In the genomic region with DNA sequence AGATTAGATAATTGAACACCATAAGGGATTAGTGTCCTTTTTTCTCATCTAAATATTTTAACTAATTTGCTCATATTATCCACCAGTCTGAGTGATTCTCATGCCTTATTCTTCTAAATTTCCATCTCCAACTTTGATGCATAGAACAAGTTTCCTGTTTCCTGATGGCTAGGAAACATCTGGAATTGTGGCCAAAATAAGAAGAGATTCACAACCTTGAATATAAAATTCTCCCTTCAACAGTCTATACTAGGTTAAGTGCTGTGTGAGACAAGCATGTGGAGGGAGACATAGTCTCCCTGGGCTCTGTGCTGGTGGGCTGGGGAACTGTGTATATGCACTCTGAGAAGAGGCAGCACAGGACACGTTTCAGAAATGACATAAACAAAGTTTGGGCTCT, we compare ENCODE assay signal across 28 cellular contexts. TPM values are rescaled to one million over a fixed set of nuclear protein-coding genes. Genes with fewer than 3 reads are reported as not detected.
DNase-seq lines count a peak whose midpoint lies in the region; ATAC-seq, FAIRE-seq and TF ChIP-seq lines count a peak whose summit lies in the region.
"Had no signal": no experiment of that assay in that cellular context is flagged by ENCODE, and none has a peak within 500 bp of the region (broad histone marks: within the 10 kb centered on the region; RNA-seq: fewer than 3 reads in every experiment).

No MANE protein-coding gene starts in this region.

- no peaks in the 10 kb centered on the region for H3K4me1 Mint-ChIP-seq in stimulated activated naive B cell treated with anti-CD40 and anti-IgM and Interleukin-4, amounts not matched to agents 10 μg/mL and 1 μg/mL and 100 μg/mL, for 72 hours
- no peaks in the 10 kb centered on the region for H3K4me1 Mint-ChIP-seq in activated T-cell treated with anti-CD3 and anti-CD28 coated beads, Interleukin-2, amount 50 U/mL, for 4 hours (ENCODE audit: low read depth)
- H3K4me1 Mint-ChIP-seq: CD4-positive, alpha-beta memory T cell; CD4-positive, CD25-positive, alpha-beta regulatory T cell; CD8-positive, alpha-beta memory T cell had no signal

- FAIRE-seq in endothelial cell of umbilical vein (lab: Jason Lieb, UNC), result peak; percentile 70
- FAIRE-seq: A204.1, GM12878, GM12892, GM18507, GM19239 had no signal

- H3K9me1 ChIP-seq in endothelial cell of umbilical vein (replicated peaks; ENCODE audit: control insufficient read depth, extremely low read depth, insufficient read depth, low read length), result no peaks in the 10 kb centered on the region

- H3K36me3 Mint-ChIP-seq in stimulated activated naive B cell treated with anti-CD40 and anti-IgM and Interleukin-4, amounts not matched to agents 10 μg/mL and 1 μg/mL and 100 μg/mL, for 72 hours, result no peaks in the 10 kb centered on the region
- H3K36me3 Mint-ChIP-seq in activated T-cell treated with anti-CD3 and anti-CD28 coated beads, Interleukin-2, amount 50 U/mL, for 4 hours (ENCODE audit: insufficient read depth), result no peaks in the 10 kb centered on the region
- H3K36me3 Mint-ChIP-seq: CD14-positive monocyte; CD4-positive, alpha-beta memory T cell; CD4-positive, CD25-positive, alpha-beta regulatory T cell; CD8-positive, alpha-beta memory T cell had no signal

- no peak overlapping the region for H3K4me3 ChIP-seq in BLaER1 treated with 17β-estradiol and CSF1 and Interleukin-3, amounts not matched to agents 10 nM and 100 nM
- no peak overlapping the region for H3K4me3 ChIP-seq in endothelial cell of umbilical vein (replicated peaks in 1 of 3; ENCODE audit: insufficient read depth in 1 of 3, low read depth in 1 of 3, low read length in 3 of 3)
- H3K4me3 ChIP-seq: GM12878 had no signal

- dilution Hi-C loops in endothelial cell of umbilical vein (cut with MboI; ENCODE audit: extremely low pct_ligation_motif_present, low sequenced_read_pairs), result no loop called here

- ATAC-seq in stimulated activated naive B cell treated with anti-CD40 and anti-IgM and Interleukin-4, amounts not matched to agents 10 μg/mL and 1 μg/mL and 100 μg/mL, for 72 hours (replicated peaks), result no peak
- ATAC-seq in HG03039 (IDR thresholded peaks at IDR 0.05; ENCODE audit: unreplicated experiment), result no peak
- ATAC-seq in activated T-cell treated with anti-CD3 and anti-CD28 coated beads, Interleukin-2, amount 50 U/mL, for 4 hours, result no peak
- ATAC-seq: GM12878 had no signal

- H3K4me2 ChIP-seq in BLaER1 treated with 17β-estradiol and CSF1 and Interleukin-3, amounts not matched to agents 10 nM and 100 nM, result peak overlapping the region in 10 of 11 experiments; percentile 33 to 72 (median 54); a peak in 15 of 22 replicates
- peak overlapping the region; percentile 46 for H3K4me2 ChIP-seq in endothelial cell of umbilical vein (ENCODE audit: insufficient read depth, low read length)

- TF ChIP-seq POLR2A in endothelial cell of umbilical vein (IDR thresholded peaks at IDR 0.05; ENCODE audit: low read depth, low read length), result no peak

- DNase-seq in endothelial cell of umbilical vein (ENCODE audit: low read depth, low spot score) (peak; percentile 67), amygdala (lab: John Stamatoyannopoulos, UW) (no peak)
- DNase-seq in stimulated activated naive B cell treated with anti-CD40 and anti-IgM and Interleukin-4, amounts not matched to agents 10 μg/mL and 1 μg/mL and 100 μg/mL, for 72 hours, result no peak
- DNase-seq in activated T-cell treated with anti-CD3 and anti-CD28 coated beads, Interleukin-2, amount 50 U/mL, for 4 hours, result no peak
- DNase-seq: 8988T; ACHN; BE2C; C1 segment of cervical spinal cord; CD4-positive, alpha-beta memory T cell; CD4-positive, CD25-positive, alpha-beta regulatory T cell; CD8-positive, alpha-beta memory T cell; COR-L47; DMS 273 treated with DMSO at 0.1 percent for 48 hours; DMS153; DMS53; DMS79; DND-41; EL; GDM1 had no signal

- H3K9me3 ChIP-seq in BLaER1 treated with 17β-estradiol and CSF1 and Interleukin-3, amounts not matched to agents 10 nM and 100 nM (replicated peaks in 1 of 11), result peaks cover 0 to 13% (median 0%) of the 10 kb centered on the region in 11 experiments; a peak in 2 of 22 replicates
- no peaks in the 10 kb centered on the region for H3K9me3 ChIP-seq in endothelial cell of umbilical vein (replicated peaks; ENCODE audit: control insufficient read depth, insufficient read depth, low read length)
- H3K9me3 ChIP-seq: BE2C had no signal

- CTCF ChIA-PET in endothelial cell of umbilical vein (lab: Charles Lee), result interaction anchor here (1.7 kb wide), 1 partner anchor 60 kb away, joined by 9 read pairs; no protein-coding TSS in a partner anchor

- H3K27ac ChIP-seq in BLaER1 treated with 17β-estradiol and CSF1 and Interleukin-3, amounts not matched to agents 10 nM and 100 nM, result 0 out of 22 replicates have a peak overlapping the region, but pooled peaks of 2 of the 11 experiments have one; percentile 2 to 23
- peak overlapping the region; percentile 60 for H3K27ac ChIP-seq in endothelial cell of umbilical vein (ENCODE audit: insufficient read depth, low read depth, low read length)

- H3K9me3 Mint-ChIP-seq in stimulated activated naive B cell treated with anti-CD40 and anti-IgM and Interleukin-4, amounts not matched to agents 10 μg/mL and 1 μg/mL and 100 μg/mL, for 72 hours, result no peaks in the 10 kb centered on the region
- H3K9me3 Mint-ChIP-seq in activated T-cell treated with anti-CD3 and anti-CD28 coated beads, Interleukin-2, amount 50 U/mL, for 4 hours, result no peaks in the 10 kb centered on the region
- H3K9me3 Mint-ChIP-seq: CD4-positive, alpha-beta memory T cell; CD4-positive, CD25-positive, alpha-beta regulatory T cell had no signal

- TF ChIP-seq CTCF in endothelial cell of umbilical vein (IDR thresholded peaks at IDR 0.05; ENCODE audit: extremely low read depth in 1 of 2, insufficient read depth in 1 of 2, low read depth in 1 of 2, low read length in 2 of 2), result no peak

- POLR2A ChIA-PET in endothelial cell of umbilical vein (lab: Charles Lee), result no interaction called here

- no peaks in the 10 kb centered on the region for H4K20me1 ChIP-seq in BLaER1 treated with 17β-estradiol and CSF1 and Interleukin-3, amounts not matched to agents 10 nM and 100 nM
- no peaks in the 10 kb centered on the region for H4K20me1 ChIP-seq in endothelial cell of umbilical vein (replicated peaks; ENCODE audit: control insufficient read depth, extremely low read depth, insufficient read depth, low read length)

- H2AFZ ChIP-seq in endothelial cell of umbilical vein (ENCODE audit: low read depth, low read length), result no peak overlapping the region

- no peaks in the 10 kb centered on the region for H3K79me2 ChIP-seq in endothelial cell of umbilical vein (ENCODE audit: control insufficient read depth, insufficient read depth, low read length)

- intact Hi-C loops in endothelial cell of umbilical vein (cut with micrococcal nuclease), result no loop called here

- no peak overlapping the region for H3K4me3 Mint-ChIP-seq in stimulated activated naive B cell treated with anti-CD40 and anti-IgM and Interleukin-4, amounts not matched to agents 10 μg/mL and 1 μg/mL and 100 μg/mL, for 72 hours
- no peak overlapping the region for H3K4me3 Mint-ChIP-seq in activated T-cell treated with anti-CD3 and anti-CD28 coated beads, Interleukin-2, amount 50 U/mL, for 4 hours
- H3K4me3 Mint-ChIP-seq: CD14-positive monocyte; CD4-positive, alpha-beta memory T cell; CD4-positive, CD25-positive, alpha-beta regulatory T cell; CD8-positive, alpha-beta memory T cell had no signal

- no TSS peak for BruUV-seq in endothelial cell of umbilical vein (replicated peaks; lab: Mats Ljungman, UMichigan)

- no peaks in the 10 kb centered on the region for H3K36me3 ChIP-seq in BLaER1 treated with 17β-estradiol and CSF1 and Interleukin-3, amounts not matched to agents 10 nM and 100 nM
- no peaks in the 10 kb centered on the region for H3K36me3 ChIP-seq in endothelial cell of umbilical vein (ENCODE audit: control insufficient read depth in 2 of 2, extremely low read depth in 1 of 2, insufficient read depth in 2 of 2, low read length in 2 of 2)
- H3K36me3 ChIP-seq: BE2C had no signal

- peaks cover 20 to 29% (median 27%) of the 10 kb centered on the region in 10 experiments for H3K4me1 ChIP-seq in BLaER1 treated with 17β-estradiol and CSF1 and Interleukin-3, amounts not matched to agents 10 nM and 100 nM
- H3K4me1 ChIP-seq in endothelial cell of umbilical vein (ENCODE audit: control insufficient read depth, extremely low read depth, insufficient read depth, low read length), result peaks cover 25% of the 10 kb centered on the region
- H3K4me1 ChIP-seq: BE2C had no signal

- H3K27ac Mint-ChIP-seq in stimulated activated naive B cell treated with anti-CD40 and anti-IgM and Interleukin-4, amounts not matched to agents 10 μg/mL and 1 μg/mL and 100 μg/mL, for 72 hours, result peak overlapping the region; percentile 37
- H3K27ac Mint-ChIP-seq: CD4-positive, alpha-beta memory T cell; CD8-positive, alpha-beta memory T cell had no signal

- H3K27me3 ChIP-seq in BLaER1 treated with 17β-estradiol and CSF1 and Interleukin-3, amounts not matched to agents 10 nM and 100 nM, result no peaks in the 10 kb centered on the region
- H3K27me3 ChIP-seq in endothelial cell of umbilical vein (ENCODE audit: control insufficient read depth in 2 of 2, insufficient read depth in 2 of 2, low read length in 2 of 2), result no peaks in the 10 kb centered on the region
- H3K27me3 ChIP-seq: BE2C had no signal

- H3K9ac ChIP-seq in BLaER1 treated with 17β-estradiol and CSF1 and Interleukin-3, amounts not matched to agents 10 nM and 100 nM, result no peak overlapping the region
- no peak overlapping the region for H3K9ac ChIP-seq in endothelial cell of umbilical vein (replicated peaks; ENCODE audit: extremely low read depth, insufficient read depth, low read length)

- peaks cover 5 to 12% of the 10 kb centered on the region in 2 donors for H3K27me3 Mint-ChIP-seq in stimulated activated naive B cell treated with anti-CD40 and anti-IgM and Interleukin-4, amounts not matched to agents 10 μg/mL and 1 μg/mL and 100 μg/mL, for 72 hours
- H3K27me3 Mint-ChIP-seq in activated T-cell treated with anti-CD3 and anti-CD28 coated beads, Interleukin-2, amount 50 U/mL, for 4 hours (ENCODE audit: low read depth), result peaks cover 2% of the 10 kb centered on the region
- H3K27me3 Mint-ChIP-seq: CD4-positive, CD25-positive, alpha-beta regulatory T cell had no signal

TF ChIP-seq in endothelial cell of umbilical vein, 7 proteins besides CTCF, POLR2A, EP300 and RAD21:
- no peak for TF ChIP-seq POLR2AphosphoS5 (IDR thresholded peaks at IDR 0.05; ENCODE audit: insufficient read depth, low read depth, low read length)

RNA-seq across cellular contexts. Expression of a gene that starts 21.6 kb away (rescaled TPM):
- 3.5 and 10.9 TPM in 2 replicates for total RNA-seq in endothelial cell of umbilical vein
- 2.4 and 2.6 TPM in 2 replicates for polyA plus RNA-seq in endothelial cell of umbilical vein
- 2.1 and 2.2 TPM in 2 replicates for polyA plus RNA-seq in endothelial cell of umbilical vein (2011; cell fraction: cytosol; rRNA removed)
- polyA plus RNA-seq in endothelial cell of umbilical vein (2011; cell fraction: nucleus; rRNA removed), result 2.6 and 3.4 TPM in 2 replicates
- polyA plus RNA-seq in endothelial cell of umbilical vein (2012), result 7.8 and 8.1 TPM in 2 replicates
- polyA minus RNA-seq in endothelial cell of umbilical vein, result 10.7 and 15.6 TPM in 2 replicates
- 0.31 TPM for polyA minus RNA-seq in endothelial cell of umbilical vein (2011; cell fraction: cytosol; rRNA and poly(A)+ RNA removed)
- 10.9 and 12.6 TPM in 2 replicates for polyA minus RNA-seq in endothelial cell of umbilical vein (2011; cell fraction: nucleus; rRNA and poly(A)+ RNA removed)
- under 1 TPM; 0.08 to 0.38 (median 0.18) TPM for total RNA-seq in activated T-cell treated with anti-CD3 and anti-CD28 coated beads, Interleukin-2, amount 50 U/mL, for 4 hours
- total RNA-seq: CD4-positive, alpha-beta memory T cell; CD4-positive, CD25-positive, alpha-beta regulatory T cell; CD8-positive, alpha-beta memory T cell; G401 had no signal
- polyA plus RNA-seq: CD14-positive monocyte; CD4-positive, alpha-beta memory T cell; CD4-positive, CD25-positive, alpha-beta regulatory T cell; CD8-positive, alpha-beta memory T cell had no signal
